Comparison of ENCODE assay signal across 1 cellular context in the genomic region with DNA sequence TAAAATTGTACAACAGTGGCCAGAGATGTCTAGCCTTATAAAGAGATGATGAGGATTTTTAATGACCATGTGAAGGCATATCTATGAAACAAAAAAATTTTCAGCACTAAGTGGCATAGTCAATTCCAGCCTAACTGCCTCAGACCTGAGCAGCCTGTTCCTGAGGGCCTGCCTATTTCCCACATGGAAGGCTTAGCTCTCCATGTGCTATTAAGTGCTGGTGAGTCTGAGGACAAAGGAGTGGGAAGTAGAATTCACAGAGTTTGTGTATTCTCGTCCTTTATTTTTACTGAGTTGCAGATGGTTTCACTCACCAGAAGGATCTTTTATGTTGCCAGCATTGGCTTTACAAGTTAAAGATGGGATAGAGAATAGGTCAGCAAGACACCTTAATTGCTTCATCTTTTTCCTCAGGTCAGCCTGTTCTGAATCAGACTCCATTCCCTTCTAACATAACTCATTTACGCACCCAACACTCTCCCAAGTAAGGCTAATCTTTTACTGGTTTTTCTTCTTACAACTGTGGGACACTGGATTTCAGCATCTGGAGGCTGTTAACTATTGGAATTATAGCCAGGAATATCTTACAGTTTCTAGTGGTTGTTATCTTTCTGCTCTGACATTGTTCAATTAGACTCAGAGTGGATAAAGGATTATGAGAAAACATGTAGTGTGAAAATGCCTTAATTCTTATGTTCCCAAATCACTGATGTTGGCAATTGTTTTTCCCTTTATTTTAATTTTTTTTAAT.
TF ChIP-seq lines count a peak whose summit lies in the region.

No MANE protein-coding gene starts in this region.

TF ChIP-seq in GM23338, 12 proteins besides CTCF, POLR2A, EP300 and RAD21 (continued from another document):
- TF ChIP-seq ZNF462 (CRISPR knock-in tag; IDR thresholded peaks at IDR 0.05) (no peak), EZH2phosphoT487 (IDR thresholded peaks at IDR 0.05; ENCODE audit: unreplicated experiment) (no peak), REST (IDR thresholded peaks at IDR 0.05; ENCODE audit: unreplicated experiment) (no peak), EZH2 (IDR thresholded peaks at IDR 0.05; ENCODE audit: low read depth, unreplicated experiment) (no peak), ETS1 (IDR thresholded peaks at IDR 0.05) (no peak), JUNB (IDR thresholded peaks at IDR 0.05; ENCODE audit: unreplicated experiment) (no peak), CREB1 (CRISPR knock-in tag; IDR thresholded peaks at IDR 0.05; ENCODE audit: low read depth) (no peak), NANOG (IDR thresholded peaks at IDR 0.05; ENCODE audit: borderline replicate concordance) (no peak)
